ENCODE assay signal across 8 cellular contexts in the genomic region with DNA sequence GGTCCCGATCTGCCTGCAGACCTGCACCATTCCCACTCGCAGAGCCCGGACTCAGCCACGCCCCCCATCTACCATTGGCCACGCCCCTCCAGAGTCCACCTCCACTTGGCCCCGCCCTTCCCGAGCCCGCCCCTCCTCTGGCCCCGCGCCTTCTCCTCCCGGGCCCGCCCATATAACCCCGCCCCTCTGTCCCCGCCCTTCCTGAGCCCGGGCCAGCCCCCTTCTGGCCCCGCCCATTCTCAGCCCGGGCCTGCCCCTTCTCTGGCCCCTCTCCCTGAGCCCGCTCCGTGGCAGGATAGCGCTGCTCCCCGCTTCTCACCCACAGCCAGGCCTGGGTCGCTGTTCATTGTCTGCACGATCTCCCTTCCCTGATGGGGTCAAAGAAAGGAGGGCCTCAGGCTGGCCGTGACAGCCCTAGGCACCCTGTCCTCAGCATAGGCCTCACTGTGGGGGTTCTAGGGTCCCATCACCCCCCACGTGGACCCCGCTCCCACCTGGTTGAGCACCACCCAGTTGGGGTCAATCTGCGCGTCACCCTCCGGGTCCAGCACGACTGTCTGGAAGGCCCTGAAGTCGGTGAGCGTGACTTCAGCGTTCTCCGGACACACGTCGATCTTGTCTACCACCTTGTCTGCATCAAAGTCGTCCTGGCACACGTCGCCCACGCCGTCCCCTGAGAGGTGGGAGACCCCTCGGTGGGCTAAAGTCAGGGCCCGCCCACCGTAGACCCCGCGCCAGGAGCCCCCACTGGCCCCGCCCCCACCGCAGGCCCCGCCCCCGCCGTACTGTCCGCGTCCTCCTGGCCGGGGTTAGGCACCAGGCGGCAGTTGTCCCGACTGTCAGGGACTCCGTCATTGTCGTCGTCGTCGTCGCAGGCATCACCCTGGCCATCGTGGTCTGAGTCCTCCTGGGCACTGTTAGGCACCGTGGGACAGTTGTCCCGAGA. TPM values are rescaled to one million over a fixed set of nuclear protein-coding genes. Genes with fewer than 3 reads are reported as not detected.
DNase-seq lines count a peak whose midpoint lies in the region; ATAC-seq, FAIRE-seq and TF ChIP-seq lines count a peak whose summit lies in the region.

No MANE protein-coding gene starts in this region.

- H3K27me3 ChIP-seq in RWPE2 (ENCODE audit: insufficient read depth, poor library complexity, severe bottlenecking) = peaks cover 37% of the 10 kb centered on the region
- H3K27me3 ChIP-seq in small intestine (ENCODE audit: control insufficient read depth in 2 of 2, insufficient read depth in 2 of 2, low read length in 2 of 2) = peaks cover 5 to 31% of the 10 kb centered on the region in 2 donors

- H3K27ac ChIP-seq in RWPE2 (ENCODE audit: poor library complexity, severe bottlenecking) = no peak overlapping the region
- peak overlapping the region in 1 of 2 donors; percentile 21 for H3K27ac ChIP-seq in small intestine (ENCODE audit: low read depth in 1 of 2, low read length in 1 of 2)

- ATAC-seq in RWPE2 (ENCODE audit: low read depth) (peak; percentile 65), GM21526 (IDR thresholded peaks at IDR 0.05; ENCODE audit: low FRiP score, unreplicated experiment) (no peak), GM19023 (IDR thresholded peaks at IDR 0.05; ENCODE audit: unreplicated experiment) (no peak)

- no peak for TF ChIP-seq CTCF in RWPE2 (IDR thresholded peaks at IDR 0.05; ENCODE audit: poor library complexity, severe bottlenecking)

- DNase-seq in AG20443 (ENCODE audit: low spot score) = peak; percentile 97
- DNase-seq in HEK293T (ENCODE audit: extremely low spot score) = peak; percentile 100
- no peak for DNase-seq in RWPE2 (ENCODE audit: low spot score)
- DNase-seq in activated gamma-delta T cell (lab: John Stamatoyannopoulos, UW) = peak; percentile 37
- DNase-seq in head of caudate nucleus = peak in 38 of 42 donors; percentile 12 to 78 (median 54)
- DNase-seq in small intestine = peak; percentile 75

- CTCF ChIA-PET in HEK293T (lab: Yijun Ruan, JAX) = no interaction called here

- intact Hi-C loops in head of caudate nucleus (cut with DNase I) = no loop called here

- H3K4me3 ChIP-seq in RWPE2 (ENCODE audit: severe bottlenecking) (no peak overlapping the region), small intestine (ENCODE audit: low read depth in 1 of 2, low read length in 2 of 2) (no peak overlapping the region)

- no peaks in the 10 kb centered on the region for H3K4me1 ChIP-seq in RWPE2 (ENCODE audit: insufficient read depth, poor library complexity, severe bottlenecking)
- peaks cover 0 to 3% of the 10 kb centered on the region in 2 donors for H3K4me1 ChIP-seq in small intestine (ENCODE audit: control insufficient read depth in 2 of 2, insufficient read depth in 1 of 2, low read depth in 1 of 2, low read length in 1 of 2)

- POLR2A ChIA-PET in HEK293T (lab: Yijun Ruan, JAX) = interaction anchor here (2.2 kb wide), 1 partner anchor 46 kb away, joined by 10 read pairs; a partner anchor contains a TSS

- no peak for FAIRE-seq in small intestine (lab: Jason Lieb, UNC)

- WGBS in small intestine, 3 donors = 6 to 10% (median 10%) methylated on average over 51 to 65 of the region's 65 CpGs

- H3K36me3 ChIP-seq in RWPE2 (ENCODE audit: low read depth) (no peaks in the 10 kb centered on the region), small intestine (ENCODE audit: control insufficient read depth in 2 of 2, insufficient read depth in 2 of 2, low read length in 2 of 2) (no peaks in the 10 kb centered on the region)

- no peaks in the 10 kb centered on the region for H3K9me3 ChIP-seq in RWPE2 (ENCODE audit: severe bottlenecking)
- no peaks in the 10 kb centered on the region for H3K9me3 ChIP-seq in small intestine (ENCODE audit: control insufficient read depth, low read depth)

TF ChIP-seq in HEK293T, 16 proteins besides CTCF, POLR2A, EP300 and RAD21:
- TF ChIP-seq LEF1 (IDR thresholded peaks at IDR 0.05; ENCODE audit: borderline replicate concordance) (no peak), TARDBP (IDR thresholded peaks at IDR 0.05) (no peak), CTBP1 (IDR thresholded peaks at IDR 0.05; ENCODE audit: borderline replicate concordance) (no peak), L3MBTL2 (conservative IDR thresholded peaks at IDR 0.05) (no peak), SUZ12 (IDR thresholded peaks at IDR 0.05) (no peak), BHLHE40 (IDR thresholded peaks at IDR 0.05; ENCODE audit: borderline replicate concordance) (no peak), NFRKB (IDR thresholded peaks at IDR 0.05) (no peak), ZNF384 (IDR thresholded peaks at IDR 0.05) (no peak), FOXM1 (IDR thresholded peaks at IDR 0.05; ENCODE audit: borderline replicate concordance) (no peak), ELF4 (IDR thresholded peaks at IDR 0.05) (no peak), SP1 (IDR thresholded peaks at IDR 0.05) (no peak)
- TF ChIP-seq, protein P1, sequence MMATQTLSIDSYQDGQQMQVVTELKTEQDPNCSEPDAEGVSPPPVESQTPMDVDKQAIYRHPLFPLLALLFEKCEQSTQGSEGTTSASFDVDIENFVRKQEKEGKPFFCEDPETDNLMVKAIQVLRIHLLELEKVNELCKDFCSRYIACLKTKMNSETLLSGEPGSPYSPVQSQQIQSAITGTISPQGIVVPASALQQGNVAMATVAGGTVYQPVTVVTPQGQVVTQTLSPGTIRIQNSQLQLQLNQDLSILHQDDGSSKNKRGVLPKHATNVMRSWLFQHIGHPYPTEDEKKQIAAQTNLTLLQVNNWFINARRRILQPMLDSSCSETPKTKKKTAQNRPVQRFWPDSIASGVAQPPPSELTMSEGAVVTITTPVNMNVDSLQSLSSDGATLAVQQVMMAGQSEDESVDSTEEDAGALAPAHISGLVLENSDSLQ (IDR thresholded peaks at IDR 0.05) = no peak

RNA-seq across cellular contexts. Expression of a gene that starts 5.7 kb away (rescaled TPM):
- 1 to 10 TPM in 1 of 3 donors, not detected in 2; 1.8 TPM for polyA plus RNA-seq in small intestine

RNA-seq across cellular contexts. Expression of a gene that starts 46.3 kb away (rescaled TPM):
- polyA plus RNA-seq in small intestine = 10 to 100 TPM; 37.6 to 42.0 (median 41.6) TPM
